ENCODE assay signal across 1 cellular context in genomic region chr4:105139646-105140045, GRCh38.
A peak's percentile ranks its signal among the peaks of the same experiment; 100 is the strongest.
TF ChIP-seq lines count a peak whose summit lies in the region.

No MANE protein-coding gene starts in this region.

TF ChIP-seq in GM12878, 131 proteins besides CTCF, POLR2A, EP300 and RAD21:
- TF ChIP-seq MEF2B (IDR thresholded peaks at IDR 0.05; ENCODE audit: partially characterized antibody, poor library complexity, severe bottlenecking) (peak; percentile 19), HDAC6 (IDR thresholded peaks at IDR 0.05; ENCODE audit: unreplicated experiment) (no peak)
